Comparison of ENCODE assay signal across 1 cellular context in genomic region chr9:36487482-36488321, GRCh38.
TF ChIP-seq lines count a peak whose summit lies in the region.

No MANE protein-coding gene starts in this region.

TF ChIP-seq in HepG2, 621 proteins besides CTCF, POLR2A, EP300 and RAD21 (continued from another document):
- TF ChIP-seq HMGXB4 (CRISPR knock-in tag; IDR thresholded peaks at IDR 0.05; ENCODE audit: borderline replicate concordance in 1 of 2, low read depth in 1 of 2) = peak; percentile 38 to 69
- 0 out of 2 replicates have a peak, but pooled peaks have one; percentile 62 for TF ChIP-seq FOXC1 (CRISPR knock-in tag; IDR thresholded peaks at IDR 0.05; ENCODE audit: borderline replicate concordance)
- TF ChIP-seq RCOR2 (CRISPR knock-in tag; IDR thresholded peaks at IDR 0.05) = peak; percentile 23; the same call in 1 of the 2 replicates
- no peak for TF ChIP-seq ZNF367 (CRISPR knock-in tag; IDR thresholded peaks at IDR 0.05; ENCODE audit: borderline replicate concordance)
- TF ChIP-seq NFE2L1 (CRISPR knock-in tag; IDR thresholded peaks at IDR 0.05; ENCODE audit: borderline replicate concordance) = no peak
- TF ChIP-seq ARNT2 (CRISPR knock-in tag; IDR thresholded peaks at IDR 0.05; ENCODE audit: low read depth) = 0 out of 2 replicates have a peak, but pooled peaks have one; percentile 39
- TF ChIP-seq, protein P1, sequence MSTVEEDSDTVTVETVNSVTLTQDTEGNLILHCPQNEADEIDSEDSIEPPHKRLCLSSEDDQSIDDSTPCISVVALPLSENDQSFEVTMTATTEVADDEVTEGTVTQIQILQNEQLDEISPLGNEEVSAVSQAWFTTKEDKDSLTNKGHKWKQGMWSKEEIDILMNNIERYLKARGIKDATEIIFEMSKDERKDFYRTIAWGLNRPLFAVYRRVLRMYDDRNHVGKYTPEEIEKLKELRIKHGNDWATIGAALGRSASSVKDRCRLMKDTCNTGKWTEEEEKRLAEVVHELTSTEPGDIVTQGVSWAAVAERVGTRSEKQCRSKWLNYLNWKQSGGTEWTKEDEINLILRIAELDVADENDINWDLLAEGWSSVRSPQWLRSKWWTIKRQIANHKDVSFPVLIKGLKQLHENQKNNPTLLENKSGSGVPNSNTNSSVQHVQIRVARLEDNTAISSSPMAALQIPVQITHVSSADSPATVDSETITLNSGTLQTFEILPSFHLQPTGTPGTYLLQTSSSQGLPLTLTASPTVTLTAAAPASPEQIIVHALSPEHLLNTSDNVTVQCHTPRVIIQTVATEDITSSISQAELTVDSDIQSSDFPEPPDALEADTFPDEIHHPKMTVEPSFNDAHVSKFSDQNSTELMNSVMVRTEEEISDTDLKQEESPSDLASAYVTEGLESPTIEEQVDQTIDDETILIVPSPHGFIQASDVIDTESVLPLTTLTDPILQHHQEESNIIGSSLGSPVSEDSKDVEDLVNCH (CRISPR knock-in tag; IDR thresholded peaks at IDR 0.05) = no peak
- 0 out of 2 replicates have a peak, but pooled peaks have one; percentile 20 for TF ChIP-seq SOX5 (CRISPR knock-in tag; IDR thresholded peaks at IDR 0.05; ENCODE audit: borderline replicate concordance)
- no peak for TF ChIP-seq AHDC1 (CRISPR knock-in tag; IDR thresholded peaks at IDR 0.05; ENCODE audit: borderline replicate concordance)
- TF ChIP-seq SIN3B (IDR thresholded peaks at IDR 0.05; ENCODE audit: low read length) = no peak
- peak; percentile 40; the same call in 1 of the 2 replicates for TF ChIP-seq PHF20 (CRISPR knock-in tag; IDR thresholded peaks at IDR 0.05)
- no peak for TF ChIP-seq CENPT (CRISPR knock-in tag; IDR thresholded peaks at IDR 0.05; ENCODE audit: low read depth)
- no peak for TF ChIP-seq DNMT3B (CRISPR knock-in tag; conservative IDR thresholded peaks at IDR 0.05)
- TF ChIP-seq ZNF792 (CRISPR knock-in tag; IDR thresholded peaks at IDR 0.05) = no peak
- no peak for TF ChIP-seq ISX (CRISPR knock-in tag; conservative IDR thresholded peaks at IDR 0.05)
- no peak; the same call in none of the 2 replicates for TF ChIP-seq HOXA3 (CRISPR knock-in tag; IDR thresholded peaks at IDR 0.05)
- no peak for TF ChIP-seq PAF1 (CRISPR knock-in tag; IDR thresholded peaks at IDR 0.05)
- 0 out of 2 replicates have a peak, but pooled peaks have one; percentile 36 for TF ChIP-seq MAX (IDR thresholded peaks at IDR 0.05)
- TF ChIP-seq, protein P2, sequence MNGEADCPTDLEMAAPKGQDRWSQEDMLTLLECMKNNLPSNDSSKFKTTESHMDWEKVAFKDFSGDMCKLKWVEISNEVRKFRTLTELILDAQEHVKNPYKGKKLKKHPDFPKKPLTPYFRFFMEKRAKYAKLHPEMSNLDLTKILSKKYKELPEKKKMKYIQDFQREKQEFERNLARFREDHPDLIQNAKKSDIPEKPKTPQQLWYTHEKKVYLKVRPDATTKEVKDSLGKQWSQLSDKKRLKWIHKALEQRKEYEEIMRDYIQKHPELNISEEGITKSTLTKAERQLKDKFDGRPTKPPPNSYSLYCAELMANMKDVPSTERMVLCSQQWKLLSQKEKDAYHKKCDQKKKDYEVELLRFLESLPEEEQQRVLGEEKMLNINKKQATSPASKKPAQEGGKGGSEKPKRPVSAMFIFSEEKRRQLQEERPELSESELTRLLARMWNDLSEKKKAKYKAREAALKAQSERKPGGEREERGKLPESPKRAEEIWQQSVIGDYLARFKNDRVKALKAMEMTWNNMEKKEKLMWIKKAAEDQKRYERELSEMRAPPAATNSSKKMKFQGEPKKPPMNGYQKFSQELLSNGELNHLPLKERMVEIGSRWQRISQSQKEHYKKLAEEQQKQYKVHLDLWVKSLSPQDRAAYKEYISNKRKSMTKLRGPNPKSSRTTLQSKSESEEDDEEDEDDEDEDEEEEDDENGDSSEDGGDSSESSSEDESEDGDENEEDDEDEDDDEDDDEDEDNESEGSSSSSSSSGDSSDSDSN (CRISPR knock-in tag; IDR thresholded peaks at IDR 0.05) = peak; percentile 81
- TF ChIP-seq, protein P3, sequence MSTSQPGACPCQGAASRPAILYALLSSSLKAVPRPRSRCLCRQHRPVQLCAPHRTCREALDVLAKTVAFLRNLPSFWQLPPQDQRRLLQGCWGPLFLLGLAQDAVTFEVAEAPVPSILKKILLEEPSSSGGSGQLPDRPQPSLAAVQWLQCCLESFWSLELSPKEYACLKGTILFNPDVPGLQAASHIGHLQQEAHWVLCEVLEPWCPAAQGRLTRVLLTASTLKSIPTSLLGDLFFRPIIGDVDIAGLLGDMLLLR (CRISPR knock-in tag; IDR thresholded peaks at IDR 0.05) = no peak
- peak; percentile 29; the same call in 1 of the 2 replicates for TF ChIP-seq KLF12 (CRISPR knock-in tag; IDR thresholded peaks at IDR 0.05; ENCODE audit: borderline replicate concordance)
- TF ChIP-seq, protein P4, sequence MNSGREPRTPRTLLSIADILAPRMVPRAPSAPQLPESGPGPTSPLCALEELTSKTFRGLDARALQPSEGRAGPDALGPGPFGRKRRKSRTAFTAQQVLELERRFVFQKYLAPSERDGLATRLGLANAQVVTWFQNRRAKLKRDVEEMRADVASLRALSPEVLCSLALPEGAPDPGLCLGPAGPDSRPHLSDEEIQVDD (CRISPR knock-in tag; IDR thresholded peaks at IDR 0.05; ENCODE audit: borderline replicate concordance) = no peak
- TF ChIP-seq ASH2L (IDR thresholded peaks at IDR 0.05; ENCODE audit: insufficient read length, low read depth, low read length) = peak; percentile 59
- peak; percentile 36 for TF ChIP-seq SKI (IDR thresholded peaks at IDR 0.05; ENCODE audit: partially characterized antibody)
- peak; percentile 46 for TF ChIP-seq DRAP1 (CRISPR knock-in tag; IDR thresholded peaks at IDR 0.05)
- TF ChIP-seq ZNF788 (CRISPR knock-in tag; IDR thresholded peaks at IDR 0.05; ENCODE audit: borderline replicate concordance) = no peak
- no peak for TF ChIP-seq ZNF235 (CRISPR knock-in tag; IDR thresholded peaks at IDR 0.05; ENCODE audit: borderline replicate concordance)
- TF ChIP-seq ETV5 (CRISPR knock-in tag; IDR thresholded peaks at IDR 0.05; ENCODE audit: borderline replicate concordance) = peak; percentile 62; the same call in 1 of the 2 replicates
- no peak for TF ChIP-seq RFX1 (IDR thresholded peaks at IDR 0.05)
- no peak for TF ChIP-seq SP140L (CRISPR knock-in tag; IDR thresholded peaks at IDR 0.05; ENCODE audit: borderline replicate concordance)
- peak; percentile 49; the same call in 1 of the 2 replicates for TF ChIP-seq ZBTB25 (CRISPR knock-in tag; IDR thresholded peaks at IDR 0.05)
- peak; percentile 14; the same call in 1 of the 2 replicates for TF ChIP-seq ARNTL (CRISPR knock-in tag; IDR thresholded peaks at IDR 0.05)
- no peak; the same call in 1 of the 2 replicates for TF ChIP-seq NFYC (CRISPR knock-in tag; IDR thresholded peaks at IDR 0.05)
